Comparison of ENCODE assay signal across 9 cellular contexts in genomic region chr4:71941001-71941400, GRCh38.
A peak's percentile ranks its signal among the peaks of the same experiment; 100 is the strongest.
DNase-seq lines count a peak whose midpoint lies in the region; ATAC-seq and TF ChIP-seq lines count a peak whose summit lies in the region.
"Had no signal": no experiment of that assay in that cellular context is flagged by ENCODE, and none has a peak within 500 bp of the region (broad histone marks: within the 10 kb centered on the region; RNA-seq: fewer than 3 reads in every experiment).

No MANE protein-coding gene starts in this region.

- BruUV-seq in HCT116 (replicated peaks; lab: Mats Ljungman, UMichigan): no TSS peak

- 0 out of 2 replicates have a peak, but pooled peaks have one; percentile 14 for TF ChIP-seq RAD21 in HCT116 (IDR thresholded peaks at IDR 0.05; ENCODE audit: low read depth)

- H4K20me1 ChIP-seq in HCT116 (ENCODE audit: insufficient read depth): no peaks in the 10 kb centered on the region

- H3K27ac Mint-ChIP-seq in activated CD4-positive, alpha-beta memory T cell treated with anti-CD3 and anti-CD28 coated beads, Interleukin-2, amount 10 ng/mL, durations not matched to agents 7 days and 5 days: no peak overlapping the region
- H3K27ac Mint-ChIP-seq: activated naive CD4-positive, alpha-beta T cell treated with anti-CD3 and anti-CD28 coated beads, Interleukin-2, amount 50 U/mL, for 24 hours had no signal

- RAD21 ChIA-PET in HCT116 (lab: Charles Lee; ENCODE audit: low non-redundant PET in 1 of 2, low total read pairs in 2 of 2, uncharacterized antibody in 2 of 2, unreplicated experiment in 2 of 2): no interaction called here

- peaks cover 4% of the 10 kb centered on the region for H3K9me3 Mint-ChIP-seq in activated CD4-positive, alpha-beta memory T cell treated with anti-CD3 and anti-CD28 coated beads, Interleukin-2, amount 10 ng/mL, durations not matched to agents 7 days and 5 days

- H3K4me1 ChIP-seq in HCT116 (ENCODE audit: control insufficient read depth in 1 of 2, insufficient read depth in 2 of 2, low read length in 2 of 2) (no peaks in the 10 kb centered on the region), right lobe of liver (peaks cover 0 to 3% (median 0%) of the 10 kb centered on the region in 4 donors)

- H3K27me3 ChIP-seq in HCT116 (ENCODE audit: insufficient read depth, low read length): no peaks in the 10 kb centered on the region
- no peaks in the 10 kb centered on the region for H3K27me3 ChIP-seq in right lobe of liver

- POLR2A ChIA-PET in HCT116 (lab: Charles Lee): no interaction called here
- POLR2A ChIA-PET in activated CD4-positive, alpha-beta memory T cell treated with anti-CD3 and anti-CD28 coated beads, Interleukin-2, amount 10 ng/mL, durations not matched to agents 7 days and 5 days (lab: Charles Lee): no interaction called here

- CTCF ChIA-PET in HCT116 (lab: Charles Lee): no interaction called here
- CTCF ChIA-PET in activated CD4-positive, alpha-beta memory T cell treated with anti-CD3 and anti-CD28 coated beads, Interleukin-2, amount 10 ng/mL, durations not matched to agents 7 days and 5 days (lab: Charles Lee): no interaction called here

- H3K9me2 ChIP-seq in HCT116 (ENCODE audit: insufficient read depth): no peaks in the 10 kb centered on the region

- peak in 2 of 3 experiments; percentile 16 to 37; a peak in 3 of 6 replicates for TF ChIP-seq CTCF in HCT116 (IDR thresholded peaks at IDR 0.05 in 2 of 3, conservative IDR thresholded peaks at IDR 0.05 in 1 of 3; ENCODE audit: borderline replicate concordance in 1 of 3, insufficient read depth in 1 of 3, low read depth in 2 of 3, low read length in 2 of 3)
- peak; percentile 81 for TF ChIP-seq CTCF in VCaP (conservative IDR thresholded peaks at IDR 0.05)
- TF ChIP-seq CTCF in right lobe of liver (IDR thresholded peaks at IDR 0.05): peak; percentile 50 to 68 (median 62)

- intact Hi-C loops in HCT116 (cut with micrococcal nuclease): no loop called here
- intact Hi-C loops in right lobe of liver (cut with DNase I): no loop called here

- H3K4me2 ChIP-seq in HCT116 (ENCODE audit: low read length): no peak overlapping the region

- H2AFZ ChIP-seq in HCT116 (ENCODE audit: low read depth, low read length, poor library complexity, severe bottlenecking): no peak overlapping the region

- H3K9ac ChIP-seq in HCT116 (ENCODE audit: low read length): no peak overlapping the region

- no peaks in the 10 kb centered on the region for H3K27me3 Mint-ChIP-seq in activated CD4-positive, alpha-beta memory T cell treated with anti-CD3 and anti-CD28 coated beads, Interleukin-2, amount 10 ng/mL, durations not matched to agents 7 days and 5 days
- H3K27me3 Mint-ChIP-seq: activated naive CD4-positive, alpha-beta T cell treated with anti-CD3 and anti-CD28 coated beads, Interleukin-2, amount 50 U/mL, for 24 hours had no signal

- H3K9me3 ChIP-seq in HCT116 (ENCODE audit: control insufficient read depth in 1 of 2, insufficient read depth in 1 of 2, low read depth in 1 of 2, low read length in 2 of 2): peaks cover 0 to 4% of the 10 kb centered on the region in 2 experiments; a peak in 2 of 4 replicates
- no peaks in the 10 kb centered on the region for H3K9me3 ChIP-seq in right lobe of liver

- no peaks in the 10 kb centered on the region for H3K36me3 Mint-ChIP-seq in activated CD4-positive, alpha-beta memory T cell treated with anti-CD3 and anti-CD28 coated beads, Interleukin-2, amount 10 ng/mL, durations not matched to agents 7 days and 5 days (ENCODE audit: low read depth)
- H3K36me3 Mint-ChIP-seq: activated naive CD4-positive, alpha-beta T cell treated with anti-CD3 and anti-CD28 coated beads, Interleukin-2, amount 50 U/mL, for 24 hours had no signal

- H3K27ac ChIP-seq in HCT116 (ENCODE audit: low read depth, low read length) (no peak overlapping the region), VCaP (no peak overlapping the region), right lobe of liver (no peak overlapping the region)

- ATAC-seq in HCT116: peak; percentile 44; the same call in 1 of the 2 replicates
- peak; percentile 95 to 99 (median 96) for ATAC-seq in right lobe of liver
- no peak for ATAC-seq in HG02763 (IDR thresholded peaks at IDR 0.05; ENCODE audit: unreplicated experiment)

- DNase-seq in ELF-1 (ENCODE audit: low read depth, low spot score) (peak; percentile 16), HCT116 (ENCODE audit: low read depth, low spot score) (peak; percentile 1), right lobe of liver (peak in 2 of 3 donors; percentile 26 to 61), GOT3 (lab: John Stamatoyannopoulos, UW) (no peak)
- no peak for DNase-seq in NK-92 treated with Interleukin-12 subunit alpha and Interleukin-12 subunit beta, amount 100 ng/mL, for 24 hours (lab: John Stamatoyannopoulos, UW)
- no peak for DNase-seq in activated CD4-positive, alpha-beta memory T cell treated with anti-CD3 and anti-CD28 coated beads, Interleukin-2, amount 10 ng/mL, durations not matched to agents 7 days and 5 days

- WGBS in right lobe of liver (ENCODE audit: insufficient coverage, low coverage, low lambda C conversion rate, missing lambda C conversion rate): 14% methylated on average over 1 of the region's 1 CpG

- no peak for TF ChIP-seq POLR2A in HCT116 (IDR thresholded peaks at IDR 0.05; ENCODE audit: borderline replicate concordance, extremely low read depth, insufficient read depth, insufficient read length)
- TF ChIP-seq POLR2A in right lobe of liver (IDR thresholded peaks at IDR 0.05): no peak

- no peaks in the 10 kb centered on the region for H3K4me1 Mint-ChIP-seq in activated CD4-positive, alpha-beta memory T cell treated with anti-CD3 and anti-CD28 coated beads, Interleukin-2, amount 10 ng/mL, durations not matched to agents 7 days and 5 days
- H3K4me1 Mint-ChIP-seq: activated naive CD4-positive, alpha-beta T cell treated with anti-CD3 and anti-CD28 coated beads, Interleukin-2, amount 50 U/mL, for 24 hours had no signal

- H3K4me3 ChIP-seq in HCT116 (replicated peaks in 1 of 2; ENCODE audit: low read depth in 1 of 2, low read length in 2 of 2) (no peak overlapping the region), right lobe of liver (no peak overlapping the region)

- H3K79me2 ChIP-seq in HCT116 (ENCODE audit: insufficient read depth, low read length): no peaks in the 10 kb centered on the region

- no peaks in the 10 kb centered on the region for H3K36me3 ChIP-seq in HCT116 (ENCODE audit: control insufficient read depth in 1 of 2, insufficient read depth in 2 of 2, low read length in 2 of 2)
- no peaks in the 10 kb centered on the region for H3K36me3 ChIP-seq in right lobe of liver

- no peak overlapping the region for H3K4me3 Mint-ChIP-seq in activated CD4-positive, alpha-beta memory T cell treated with anti-CD3 and anti-CD28 coated beads, Interleukin-2, amount 10 ng/mL, durations not matched to agents 7 days and 5 days
- H3K4me3 Mint-ChIP-seq: activated naive CD4-positive, alpha-beta T cell treated with anti-CD3 and anti-CD28 coated beads, Interleukin-2, amount 50 U/mL, for 24 hours had no signal

TF ChIP-seq in HCT116, 20 proteins besides CTCF, POLR2A, EP300 and RAD21 (continues in another document):
- no peak for TF ChIP-seq SIN3A (IDR thresholded peaks at IDR 0.05; ENCODE audit: low read depth)
- no peak for TF ChIP-seq ZFX (IDR thresholded peaks at IDR 0.05)
- TF ChIP-seq POLR2AphosphoS5 (IDR thresholded peaks at IDR 0.05; ENCODE audit: low read depth, low read length): no peak
- TF ChIP-seq EGR1 (IDR thresholded peaks at IDR 0.05; ENCODE audit: low read depth): no peak
- TF ChIP-seq FOSL1 (IDR thresholded peaks at IDR 0.05; ENCODE audit: low read depth): no peak
- TF ChIP-seq SRF (IDR thresholded peaks at IDR 0.05; ENCODE audit: low read depth): no peak
- no peak for TF ChIP-seq TCF7L2 (IDR thresholded peaks at IDR 0.05; ENCODE audit: borderline replicate concordance, extremely low read depth, insufficient read depth, insufficient read length)
- no peak for TF ChIP-seq JUND (IDR thresholded peaks at IDR 0.05)
- no peak for TF ChIP-seq ATF3 (IDR thresholded peaks at IDR 0.05)
- TF ChIP-seq EZH2phosphoT487 (IDR thresholded peaks at IDR 0.05; ENCODE audit: borderline replicate concordance): no peak
- TF ChIP-seq YY1 (IDR thresholded peaks at IDR 0.05; ENCODE audit: extremely low read depth, insufficient replicate concordance, low read depth, low read length): no peak
- TF ChIP-seq MAX (IDR thresholded peaks at IDR 0.05): no peak
- no peak for TF ChIP-seq ZNF274 (IDR thresholded peaks at IDR 0.05; ENCODE audit: low read depth, low read length)
- no peak for TF ChIP-seq REST (IDR thresholded peaks at IDR 0.05; ENCODE audit: low read depth)
- TF ChIP-seq SP1 (IDR thresholded peaks at IDR 0.05; ENCODE audit: low read depth): no peak

Comparison
In these comparisons a context has a peak if more than half of its experiments do, and no peak if none do; other contexts are left out.
1. DNase-seq: peak in ELF-1 (single experiment), HCT116 (single experiment) and right lobe of liver (2 of 3); none in NK-92 treated with Interleukin-12 subunit alpha and Interleukin-12 subunit beta, amount 100 ng/mL, for 24 hours (single experiment), GOT3 (single experiment) and activated CD4-positive, alpha-beta memory T cell treated with anti-CD3 and anti-CD28 coated beads, Interleukin-2, amount 10 ng/mL, durations not matched to agents 7 days and 5 days (single experiment).
2. CTCF ChIP-seq: peak in every context shown above with its lines; median percentile 81 in VCaP; 62 in right lobe of liver; 26 in HCT116.